In genomic region chr5:86979801-86980510, GRCh38 we compare ENCODE assay signal across 8 cellular contexts.
DNase-seq lines count a peak whose midpoint lies in the region; ATAC-seq, FAIRE-seq and TF ChIP-seq lines count a peak whose summit lies in the region.

No MANE protein-coding gene starts in this region.

- peak; percentile 63 for DNase-seq in MM.1S
- DNase-seq in endothelial cell of umbilical vein (ENCODE audit: low read depth, low spot score) = peak; percentile 46
- peak; percentile 88 for DNase-seq in renal cortical epithelial cell (ENCODE audit: low read depth)
- no peak for DNase-seq in midbrain (lab: John Stamatoyannopoulos, UW)
- no peak for DNase-seq in T-helper 9 cell
- DNase-seq in stimulated activated naive CD4-positive, alpha-beta T cell (lab: John Stamatoyannopoulos, UW) = no peak
- no peak for DNase-seq in GM19238 (ENCODE audit: insufficient read length, low spot score)

- H3K9me2 ChIP-seq in MM.1S (replicated peaks; ENCODE audit: insufficient read depth, low read length) = no peaks in the 10 kb centered on the region

- H3K36me3 ChIP-seq in MM.1S (replicated peaks; ENCODE audit: insufficient read depth, low read length) (no peaks in the 10 kb centered on the region), endothelial cell of umbilical vein (ENCODE audit: control insufficient read depth in 2 of 2, extremely low read depth in 1 of 2, insufficient read depth in 2 of 2, low read length in 2 of 2) (no peaks in the 10 kb centered on the region)

- ATAC-seq in GM18508 (IDR thresholded peaks at IDR 0.05; ENCODE audit: insufficient read depth, unreplicated experiment) = peak; percentile 57

- TF ChIP-seq CTCF in MM.1S (IDR thresholded peaks at IDR 0.05; ENCODE audit: low read length) (no peak), endothelial cell of umbilical vein (IDR thresholded peaks at IDR 0.05; ENCODE audit: extremely low read depth in 1 of 2, insufficient read depth in 1 of 2, low read depth in 1 of 2, low read length in 2 of 2) (no peak)

- FAIRE-seq in endothelial cell of umbilical vein (lab: Jason Lieb, UNC) = peak; percentile 74

- peak overlapping the region; percentile 14; the same call in 1 of the 2 replicates for H3K27ac ChIP-seq in MM.1S (ENCODE audit: low read length)
- H3K27ac ChIP-seq in endothelial cell of umbilical vein (ENCODE audit: insufficient read depth, low read depth, low read length) = peak overlapping the region; percentile 24

- CTCF ChIA-PET in endothelial cell of umbilical vein (lab: Charles Lee) = interaction anchor here (1.0 to 1.3 kb wide), 3 partner anchors 9 to 33 kb away, joined by 3 to 6 read pairs (median 3); no protein-coding TSS in a partner anchor

- H3F3A ChIP-seq in MM.1S (ENCODE audit: insufficient read depth, low read length) = peaks cover 14% of the 10 kb centered on the region

- dilution Hi-C loops in endothelial cell of umbilical vein (cut with MboI; ENCODE audit: extremely low pct_ligation_motif_present, low sequenced_read_pairs) = no loop called here

- intact Hi-C loops in endothelial cell of umbilical vein (cut with micrococcal nuclease) = no loop called here

- H3K27me3 ChIP-seq in MM.1S (replicated peaks; ENCODE audit: insufficient read depth, low read length) (no peaks in the 10 kb centered on the region), endothelial cell of umbilical vein (ENCODE audit: control insufficient read depth in 2 of 2, insufficient read depth in 2 of 2, low read length in 2 of 2) (no peaks in the 10 kb centered on the region)

- H3K79me2 ChIP-seq in MM.1S (ENCODE audit: low read length) (no peaks in the 10 kb centered on the region), endothelial cell of umbilical vein (ENCODE audit: control insufficient read depth, insufficient read depth, low read length) (no peaks in the 10 kb centered on the region)

- no TSS peak for BruUV-seq in endothelial cell of umbilical vein (replicated peaks; lab: Mats Ljungman, UMichigan)

- no peak for TF ChIP-seq POLR2A in endothelial cell of umbilical vein (IDR thresholded peaks at IDR 0.05; ENCODE audit: low read depth, low read length)

- H3K9ac ChIP-seq in MM.1S (ENCODE audit: low read length) (no peak overlapping the region), endothelial cell of umbilical vein (replicated peaks; ENCODE audit: extremely low read depth, insufficient read depth, low read length) (no peak overlapping the region)

- H3K9me3 ChIP-seq in MM.1S (replicated peaks; ENCODE audit: insufficient read depth, low read length) (no peaks in the 10 kb centered on the region), endothelial cell of umbilical vein (replicated peaks; ENCODE audit: control insufficient read depth, insufficient read depth, low read length) (no peaks in the 10 kb centered on the region)

- H3K4me3 ChIP-seq in MM.1S (ENCODE audit: low read length) (no peak overlapping the region), endothelial cell of umbilical vein (replicated peaks in 1 of 3; ENCODE audit: insufficient read depth in 1 of 3, low read depth in 1 of 3, low read length in 3 of 3) (no peak overlapping the region)

- no peaks in the 10 kb centered on the region for H4K20me1 ChIP-seq in MM.1S (ENCODE audit: insufficient read depth, low read length)
- H4K20me1 ChIP-seq in endothelial cell of umbilical vein (replicated peaks; ENCODE audit: control insufficient read depth, extremely low read depth, insufficient read depth, low read length) = no peaks in the 10 kb centered on the region

- H3K4me2 ChIP-seq in MM.1S (ENCODE audit: low read depth, low read length) (peak overlapping the region; percentile 67; the same call in 1 of the 2 replicates), endothelial cell of umbilical vein (ENCODE audit: insufficient read depth, low read length) (peak overlapping the region; percentile 81)

- H2AFZ ChIP-seq in MM.1S (ENCODE audit: low read length) = no peak overlapping the region
- peak overlapping the region; percentile 12 for H2AFZ ChIP-seq in endothelial cell of umbilical vein (ENCODE audit: low read depth, low read length)

- POLR2A ChIA-PET in endothelial cell of umbilical vein (lab: Charles Lee) = no interaction called here

- H3K4me1 ChIP-seq in MM.1S (ENCODE audit: low read length) (peaks cover 48% of the 10 kb centered on the region), endothelial cell of umbilical vein (ENCODE audit: control insufficient read depth, extremely low read depth, insufficient read depth, low read length) (peaks cover 10% of the 10 kb centered on the region)

- no peaks in the 10 kb centered on the region for H3K9me1 ChIP-seq in endothelial cell of umbilical vein (replicated peaks; ENCODE audit: control insufficient read depth, extremely low read depth, insufficient read depth, low read length)

TF ChIP-seq in endothelial cell of umbilical vein, 7 proteins besides CTCF, POLR2A, EP300 and RAD21:
- TF ChIP-seq MYC (IDR thresholded peaks at IDR 0.05; ENCODE audit: low read depth, low read length) (no peak), JUN (IDR thresholded peaks at IDR 0.05; ENCODE audit: borderline replicate concordance, insufficient read depth, insufficient read length, low read depth) (peak; percentile 64), MAX (IDR thresholded peaks at IDR 0.05; ENCODE audit: insufficient read depth, insufficient read length) (no peak), POLR2AphosphoS5 (IDR thresholded peaks at IDR 0.05; ENCODE audit: insufficient read depth, low read depth, low read length) (no peak), GATA2 (IDR thresholded peaks at IDR 0.05; ENCODE audit: insufficient read depth, insufficient read length, low read depth, low read length) (peak; percentile 34), FOS (IDR thresholded peaks at IDR 0.05; ENCODE audit: borderline replicate concordance, insufficient read depth, low read length) (peak; percentile 77), EZH2 (IDR thresholded peaks at IDR 0.05; ENCODE audit: borderline replicate concordance, low read depth, low read length, severe bottlenecking) (no peak)

Comparison
In these comparisons a context has a peak if more than half of its experiments do, and no peak if none do; other contexts are left out.
1. DNase-seq: peak in MM.1S (single experiment), endothelial cell of umbilical vein (single experiment) and renal cortical epithelial cell (single experiment); none in midbrain (single experiment), T-helper 9 cell (single experiment), stimulated activated naive CD4-positive, alpha-beta T cell (0 of 6) and GM19238 (single experiment).